Comparison of ENCODE assay signal across 11 cellular contexts in genomic region chr12:116141110-116141832, GRCh38.
DNase-seq lines count a peak whose midpoint lies in the region; ATAC-seq, FAIRE-seq and TF ChIP-seq lines count a peak whose summit lies in the region.
"Had no signal": no experiment of that assay in that cellular context is flagged by ENCODE, and none has a peak within 500 bp of the region (broad histone marks: within the 10 kb centered on the region; RNA-seq: fewer than 3 reads in every experiment).

No MANE protein-coding gene starts in this region.

- no peaks in the 10 kb centered on the region for H3K27me3 Mint-ChIP-seq in CD8-positive, alpha-beta memory T cell

- in situ Hi-C loops in SK-MEL-5 (cut with HindIII; ENCODE audit: low pct_unique_long_range_greater_than_20kb, low sequenced_read_pairs), result no loop called here

- WGBS in A549 (ENCODE audit: missing lambda C conversion rate), result 63% methylated on average over 4 of the region's 4 CpGs
- WGBS in right lobe of liver (ENCODE audit: insufficient coverage, low coverage, low lambda C conversion rate, missing lambda C conversion rate), result 80% methylated on average over 4 of the region's 4 CpGs

- no peak overlapping the region for H3K4me3 ChIP-seq in A549
- H3K4me3 ChIP-seq in GM06990 (replicated peaks; ENCODE audit: low read depth, low read length), result no peak overlapping the region
- no peak overlapping the region for H3K4me3 ChIP-seq in right lobe of liver
- no peak overlapping the region for H3K4me3 ChIP-seq in CD8-positive, alpha-beta memory T cell (ENCODE audit: low read length)

- H3K36me3 ChIP-seq in GM06990 (ENCODE audit: control insufficient read depth, insufficient read depth, low read length) (no peaks in the 10 kb centered on the region), right lobe of liver (no peaks in the 10 kb centered on the region)
- no peaks in the 10 kb centered on the region for H3K36me3 ChIP-seq in CD8-positive, alpha-beta memory T cell (ENCODE audit: insufficient read depth, low read length)

- H3K4me3 Mint-ChIP-seq in CD8-positive, alpha-beta memory T cell, result no peak overlapping the region
- H3K4me3 Mint-ChIP-seq: immature natural killer cell had no signal

- H3K27ac Mint-ChIP-seq in CD8-positive, alpha-beta memory T cell, result peak overlapping the region in 1 of 8 donors; percentile 2

- H3K27me3 ChIP-seq in GM06990 (replicated peaks; ENCODE audit: control insufficient read depth, insufficient read depth, low read length) (no peaks in the 10 kb centered on the region), right lobe of liver (no peaks in the 10 kb centered on the region)
- no peaks in the 10 kb centered on the region for H3K27me3 ChIP-seq in CD8-positive, alpha-beta memory T cell (ENCODE audit: insufficient read depth, low read length, poor library complexity, severe bottlenecking)

- peaks cover 57 to 67% (median 66%) of the 10 kb centered on the region in 3 donors for H3K4me1 Mint-ChIP-seq in CD8-positive, alpha-beta memory T cell

- H3K4me2 ChIP-seq in A549, result no peak overlapping the region

- DNase-seq in A549 (ENCODE audit: low read depth in 1 of 2, low spot score in 1 of 2) (no peak), GM06990 (ENCODE audit: extremely low read depth, insufficient read length) (no peak), SK-MEL-5 (ENCODE audit: low read depth, low spot score) (peak; percentile 39), right lobe of liver (no peak), urothelium cell line (ENCODE audit: low spot score) (no peak)
- no peak for DNase-seq in CD8-positive, alpha-beta memory T cell
- DNase-seq: immature natural killer cell; stimulated activated naive CD8-positive, alpha-beta T cell treated with anti-CD3 and anti-CD28 coated beads, Interleukin-15, Interleukin-2, amounts not matched to agents 100 U/mL and 50 U/mL, for 24 hours had no signal

- H3K4me1 ChIP-seq in A549, result peaks cover 75% of the 10 kb centered on the region
- peaks cover 0 to 36% (median 9%) of the 10 kb centered on the region in 4 donors for H3K4me1 ChIP-seq in right lobe of liver
- H3K4me1 ChIP-seq in CD8-positive, alpha-beta memory T cell (ENCODE audit: insufficient read depth, low read length), result peaks cover 30% of the 10 kb centered on the region

- H3K9me3 Mint-ChIP-seq in CD8-positive, alpha-beta memory T cell, result no peaks in the 10 kb centered on the region
- H3K9me3 Mint-ChIP-seq: immature natural killer cell had no signal

- peak; percentile 58 to 67 for TF ChIP-seq RAD21 in A549 (conservative IDR thresholded peaks at IDR 0.05 in 1 of 2, IDR thresholded peaks at IDR 0.05 in 1 of 2)

- H3K9me3 ChIP-seq in A549, result no peaks in the 10 kb centered on the region
- no peaks in the 10 kb centered on the region for H3K9me3 ChIP-seq in right lobe of liver
- H3K9me3 ChIP-seq in CD8-positive, alpha-beta memory T cell (ENCODE audit: low read length), result no peaks in the 10 kb centered on the region

- ATAC-seq in A549 (peak; percentile 33; a peak in 3 of 6 replicates), right lobe of liver (peak in 2 of 4 donors; percentile 5 to 19), GM21529 (IDR thresholded peaks at IDR 0.05; ENCODE audit: unreplicated experiment) (no peak), GM19351 (IDR thresholded peaks at IDR 0.05; ENCODE audit: unreplicated experiment) (no peak)
- ATAC-seq: sciatic nerve; stimulated activated naive CD8-positive, alpha-beta T cell treated with anti-CD3 and anti-CD28 coated beads, Interleukin-15, Interleukin-2, amounts not matched to agents 100 U/mL and 50 U/mL, for 24 hours had no signal

- CTCF ChIA-PET in A549 (lab: Yijun Ruan, JAX), result interaction anchor here (0.6 to 2.3 kb wide), 27 partner anchors 9 to 568 kb away, joined by 3 to 11 read pairs (median 3); no protein-coding TSS in a partner anchor
- CTCF ChIA-PET in CD8-positive, alpha-beta memory T cell (lab: Charles Lee), result interaction anchor here (0.7 to 4.2 kb wide), 3 partner anchors 95 to 468 kb away, joined by 3 to 15 read pairs (median 6); no protein-coding TSS in a partner anchor

- POLR2A ChIA-PET in A549 (lab: Yijun Ruan, JAX), result interaction anchor here (0.6 kb wide), 1 partner anchor 132 kb away, joined by 4 read pairs; no protein-coding TSS in a partner anchor
- POLR2A ChIA-PET in CD8-positive, alpha-beta memory T cell (lab: Charles Lee), result no interaction called here

- TF ChIP-seq POLR2A in A549 (IDR thresholded peaks at IDR 0.05; ENCODE audit: low read length) (no peak), right lobe of liver (IDR thresholded peaks at IDR 0.05) (no peak)

- FAIRE-seq in A549 (lab: Jason Lieb, UNC) (no peak), urothelium cell line (lab: Jason Lieb, UNC) (no peak)

- H3K36me3 Mint-ChIP-seq in CD8-positive, alpha-beta memory T cell, result no peaks in the 10 kb centered on the region
- H3K36me3 Mint-ChIP-seq: immature natural killer cell had no signal

- no peak for TF ChIP-seq EP300 in A549 (IDR thresholded peaks at IDR 0.05)

- peak overlapping the region in 1 of 2 experiments; percentile 4; a peak in 1 of 6 replicates for H3K27ac ChIP-seq in A549
- no peak overlapping the region for H3K27ac ChIP-seq in right lobe of liver
- H3K27ac ChIP-seq in CD8-positive, alpha-beta memory T cell (ENCODE audit: low read depth, low read length), result no peak overlapping the region

- TF ChIP-seq CTCF in A549 (IDR thresholded peaks at IDR 0.05), result peak; percentile 40; the same call in 2 of the 3 replicates
- peak; percentile 5 for TF ChIP-seq CTCF in GM06990 (IDR thresholded peaks at IDR 0.05; ENCODE audit: insufficient read depth, low read length, poor library complexity, severe bottlenecking)
- TF ChIP-seq CTCF in right lobe of liver (IDR thresholded peaks at IDR 0.05), result peak; percentile 17 to 38 (median 26)

- intact Hi-C loops in right lobe of liver (cut with DNase I), result loop anchor here in 1 of 2 donors (10.0 kb wide), 1 partner anchor 84 kb away; no protein-coding TSS in a partner anchor

TF ChIP-seq in A549, 52 proteins besides CTCF, POLR2A, EP300 and RAD21:
- TF ChIP-seq SMC3 (IDR thresholded peaks at IDR 0.05) (peak; percentile 50), EHF (CRISPR knock-in tag; IDR thresholded peaks at IDR 0.05) (no peak), JUNB (IDR thresholded peaks at IDR 0.05) (no peak)

Comparison
In these comparisons a context has a peak if more than half of its experiments do, and no peak if none do; other contexts are left out.
1. ATAC-seq: peak in A549 (2 of 2); none in GM21529 (single experiment) and GM19351 (single experiment).
2. Peak in every context shown above with its lines, with median percentiles within 50 percentile points of each other: CTCF ChIP-seq.